Comparison of ENCODE assay signal across 18 cellular contexts in genomic region chr4:111798840-111799239, GRCh38.
A peak's percentile ranks its signal among the peaks of the same experiment; 100 is the strongest.
DNase-seq lines count a peak whose midpoint lies in the region; ATAC-seq, FAIRE-seq and TF ChIP-seq lines count a peak whose summit lies in the region.
"Had no signal": no experiment of that assay in that cellular context is flagged by ENCODE, and none has a peak within 500 bp of the region (broad histone marks: within the 10 kb centered on the region; RNA-seq: fewer than 3 reads in every experiment).

No MANE protein-coding gene starts in this region.

- CTCF ChIA-PET in A673 (lab: Charles Lee) (interaction anchor here (1.0 kb wide), 1 partner anchor 167 kb away, joined by 3 read pairs; no protein-coding TSS in a partner anchor), HCT116 (lab: Charles Lee) (no interaction called here), PC-3 (lab: Charles Lee) (no interaction called here)

- H2BK5ac ChIP-seq in neuronal stem cell (ENCODE audit: low read length) = no peak overlapping the region

- RAD21 ChIA-PET in HCT116 (lab: Charles Lee; ENCODE audit: low non-redundant PET in 1 of 2, low total read pairs in 2 of 2, uncharacterized antibody in 2 of 2, unreplicated experiment in 2 of 2) = no interaction called here

- H3K9ac ChIP-seq in HCT116 (ENCODE audit: low read length) (no peak overlapping the region), PC-3 (ENCODE audit: low read length) (no peak overlapping the region), neuronal stem cell (ENCODE audit: low read depth, low read length, poor library complexity) (no peak overlapping the region)

- ATAC-seq in HCT116 (peak; percentile 64), PC-3 (no peak), HG02798 (IDR thresholded peaks at IDR 0.05; ENCODE audit: poor library complexity, unreplicated experiment) (no peak)
- ATAC-seq: effector memory CD8-positive, alpha-beta T cell; right cardiac atrium; T-helper 17 cell; upper lobe of right lung had no signal

- H4K91ac ChIP-seq in neuronal stem cell (ENCODE audit: low read depth, low read length, poor library complexity) = no peak overlapping the region

- no peak overlapping the region for H3K4me2 ChIP-seq in HCT116 (ENCODE audit: low read length)
- no peak overlapping the region for H3K4me2 ChIP-seq in PC-3 (ENCODE audit: low read length)
- H3K4me2 ChIP-seq in neuronal stem cell (ENCODE audit: insufficient read depth, low read length, poor library complexity, severe bottlenecking) = no peak overlapping the region

- intact Hi-C loops in A673 (cut with micrococcal nuclease; ENCODE audit: unreplicated experiment) (loop anchor here (2.0 kb wide), 1 partner anchor 156 kb away; no protein-coding TSS in a partner anchor), HCT116 (cut with micrococcal nuclease) (loop anchor here (1.0 kb wide), 1 partner anchor 157 kb away; no protein-coding TSS in a partner anchor), PC-3 (cut with micrococcal nuclease) (no loop called here)

- H3F3A ChIP-seq in PC-3 (ENCODE audit: low read length, unreplicated experiment) = no peaks in the 10 kb centered on the region

- TF ChIP-seq CTCF in A673 (conservative IDR thresholded peaks at IDR 0.05; ENCODE audit: low read depth, low read length) = peak; percentile 60
- peak; percentile 24 to 50 (median 47); a peak in 5 of 6 replicates for TF ChIP-seq CTCF in HCT116 (IDR thresholded peaks at IDR 0.05 in 2 of 3, conservative IDR thresholded peaks at IDR 0.05 in 1 of 3; ENCODE audit: borderline replicate concordance in 1 of 3, insufficient read depth in 1 of 3, low read depth in 2 of 3, low read length in 2 of 3)
- TF ChIP-seq CTCF in PC-3 (conservative IDR thresholded peaks at IDR 0.05; ENCODE audit: low read depth, low read length) = peak; percentile 52

- H2BK12ac ChIP-seq in neuronal stem cell (ENCODE audit: low read length) = no peak overlapping the region

- H3K9me3 ChIP-seq in A673 (ENCODE audit: low read depth, low read length, poor library complexity, severe bottlenecking) (no peaks in the 10 kb centered on the region), HCT116 (ENCODE audit: control insufficient read depth in 1 of 2, insufficient read depth in 1 of 2, low read depth in 1 of 2, low read length in 2 of 2) (no peaks in the 10 kb centered on the region), PC-3 (ENCODE audit: low read length) (no peaks in the 10 kb centered on the region), neuronal stem cell (replicated peaks in 1 of 2; ENCODE audit: control insufficient read depth in 2 of 2, insufficient read depth in 1 of 2, low read depth in 1 of 2, low read length in 2 of 2) (no peaks in the 10 kb centered on the region)
- H3K9me3 ChIP-seq: Peyer's patch, upper lobe of right lung had no signal

- POLR2A ChIA-PET in A673 (lab: Charles Lee; ENCODE audit: low non-redundant PET) (no interaction called here), HCT116 (lab: Charles Lee) (no interaction called here), PC-3 (lab: Charles Lee; ENCODE audit: unreplicated experiment) (no interaction called here)

- H3K27me3 ChIP-seq in A673 (replicated peaks; ENCODE audit: insufficient read depth, low read depth, low read length, poor library complexity) (no peaks in the 10 kb centered on the region), HCT116 (ENCODE audit: insufficient read depth, low read length) (no peaks in the 10 kb centered on the region), PC-3 (ENCODE audit: low read length) (peaks cover 19% of the 10 kb centered on the region), neuronal stem cell (ENCODE audit: control insufficient read depth in 3 of 3, insufficient read depth in 3 of 3, low read depth in 1 of 3, low read length in 3 of 3) (no peaks in the 10 kb centered on the region)
- H3K27me3 ChIP-seq: Peyer's patch had no signal

- TF ChIP-seq POLR2A in HCT116 (IDR thresholded peaks at IDR 0.05; ENCODE audit: borderline replicate concordance, extremely low read depth, insufficient read depth, insufficient read length) = no peak

- H2AK5ac ChIP-seq in neuronal stem cell (ENCODE audit: low read depth, low read length) = no peak overlapping the region

- WGBS in neuronal stem cell (ENCODE audit: extremely low coverage in 2 of 2, insufficient read length in 2 of 2, insufficient replicate concordance in 1 of 2), 2 donors = no CpG with 5 or more reads among the region's 2 CpGs

- no peak overlapping the region for H2BK15ac ChIP-seq in neuronal stem cell (ENCODE audit: low read length)

- no peaks in the 10 kb centered on the region for H3K36me3 ChIP-seq in A673 (ENCODE audit: insufficient read depth, low read length, poor library complexity, severe bottlenecking)
- H3K36me3 ChIP-seq in HCT116 (ENCODE audit: control insufficient read depth in 1 of 2, insufficient read depth in 2 of 2, low read length in 2 of 2) = no peaks in the 10 kb centered on the region
- H3K36me3 ChIP-seq in PC-3 (ENCODE audit: low read depth, low read length) = no peaks in the 10 kb centered on the region
- H3K36me3 ChIP-seq in neuronal stem cell (replicated peaks in 1 of 2; ENCODE audit: control insufficient read depth in 2 of 2, insufficient read depth in 2 of 2, low read length in 2 of 2) = no peaks in the 10 kb centered on the region
- H3K36me3 ChIP-seq: Peyer's patch, upper lobe of right lung had no signal

- FAIRE-seq in frontal cortex (lab: Jason Lieb, UNC) = peak; percentile 3

- no peaks in the 10 kb centered on the region for H3K79me1 ChIP-seq in neuronal stem cell (ENCODE audit: low read depth, low read length)

- no peak overlapping the region for H3K23ac ChIP-seq in neuronal stem cell (ENCODE audit: low read depth, low read length, poor library complexity)

- no peak overlapping the region for H3K18ac ChIP-seq in neuronal stem cell (ENCODE audit: low read length)

- DNase-seq in A673 (ENCODE audit: low spot score) = peak; percentile 35
- no peak for DNase-seq in HCT116 (ENCODE audit: low read depth, low spot score)
- peak; percentile 19 for DNase-seq in PC-3
- DNase-seq in frontal cortex (ENCODE audit: low spot score in 2 of 2) = no peak
- no peak for DNase-seq in neuronal stem cell (ENCODE audit: low spot score)
- no peak for DNase-seq in dermis blood vessel endothelial cell
- no peak for DNase-seq in activated gamma-delta T cell treated with Interleukin-2 at 50 U/mL for 16 hours
- DNase-seq: activated CD4-positive, alpha-beta memory T cell treated with anti-CD3 and anti-CD28 coated beads for 36 hours; activated effector memory CD4-positive, alpha-beta T cell treated with Interleukin-2 at 50 U/mL for 16 hours; DND-41; effector memory CD8-positive, alpha-beta T cell; naive B cell; Peyer's patch; right cardiac atrium; stimulated activated CD4-positive, alpha-beta T cell treated with anti-CD3 and anti-CD28 coated beads, Interleukin-4, amount 100 ng/mL, for 1 hour; T-helper 17 cell; upper lobe of right lung had no signal

- no peak overlapping the region for H3K4me3 ChIP-seq in A673 (ENCODE audit: low read depth, low read length, poor library complexity, severe bottlenecking)
- H3K4me3 ChIP-seq in HCT116 (replicated peaks in 1 of 2; ENCODE audit: low read depth in 1 of 2, low read length in 2 of 2) = no peak overlapping the region
- no peak overlapping the region for H3K4me3 ChIP-seq in PC-3 (ENCODE audit: low read length)
- H3K4me3 ChIP-seq in neuronal stem cell (ENCODE audit: low read length in 2 of 2) = no peak overlapping the region
- H3K4me3 ChIP-seq: Peyer's patch, upper lobe of right lung had no signal

- H3K27ac ChIP-seq in A673 (ENCODE audit: low read depth, low read length, poor library complexity, severe bottlenecking) = no peak overlapping the region
- no peak overlapping the region for H3K27ac ChIP-seq in HCT116 (ENCODE audit: low read depth, low read length)
- H3K27ac ChIP-seq in PC-3 (ENCODE audit: low read length) = no peak overlapping the region
- no peak overlapping the region for H3K27ac ChIP-seq in neuronal stem cell (replicated peaks; ENCODE audit: low read length)
- H3K27ac ChIP-seq: Peyer's patch, upper lobe of right lung had no signal

- no TSS peak for BruUV-seq in A673 (replicated peaks; lab: Mats Ljungman, UMichigan)
- BruUV-seq in HCT116 (replicated peaks; lab: Mats Ljungman, UMichigan) = no TSS peak
- no TSS peak for BruUV-seq in PC-3 (replicated peaks; lab: Mats Ljungman, UMichigan)

- no peak overlapping the region for H4K8ac ChIP-seq in neuronal stem cell (ENCODE audit: low read depth, low read length)

- no peaks in the 10 kb centered on the region for H3K9me2 ChIP-seq in HCT116 (ENCODE audit: insufficient read depth)
- H3K9me2 ChIP-seq in PC-3 (replicated peaks; ENCODE audit: low read length) = no peaks in the 10 kb centered on the region

- H3K4me1 ChIP-seq in A673 (ENCODE audit: insufficient read depth, low read length, poor library complexity, severe bottlenecking) (peaks cover 45% of the 10 kb centered on the region), HCT116 (ENCODE audit: control insufficient read depth in 1 of 2, insufficient read depth in 2 of 2, low read length in 2 of 2) (no peaks in the 10 kb centered on the region), PC-3 (ENCODE audit: insufficient read depth, low read length) (no peaks in the 10 kb centered on the region), neuronal stem cell (ENCODE audit: control insufficient read depth in 2 of 2, insufficient read depth in 1 of 2, low read depth in 1 of 2, low read length in 2 of 2) (no peaks in the 10 kb centered on the region)
- H3K4me1 ChIP-seq: Peyer's patch, upper lobe of right lung had no signal

- H3K4ac ChIP-seq in neuronal stem cell (ENCODE audit: low read length) = no peak overlapping the region

- H3K79me2 ChIP-seq in HCT116 (ENCODE audit: insufficient read depth, low read length) (no peaks in the 10 kb centered on the region), PC-3 (ENCODE audit: low read length) (no peaks in the 10 kb centered on the region)

- peak; percentile 38; the same call in 1 of the 2 replicates for TF ChIP-seq RAD21 in HCT116 (IDR thresholded peaks at IDR 0.05; ENCODE audit: low read depth)

- no peaks in the 10 kb centered on the region for H4K20me1 ChIP-seq in HCT116 (ENCODE audit: insufficient read depth)
- H4K20me1 ChIP-seq in PC-3 (ENCODE audit: low read length) = no peaks in the 10 kb centered on the region

- no peak overlapping the region for H3K14ac ChIP-seq in neuronal stem cell (ENCODE audit: low read length)

- H2AFZ ChIP-seq in HCT116 (ENCODE audit: low read depth, low read length, poor library complexity, severe bottlenecking) = peak overlapping the region; percentile 52
- H2AFZ ChIP-seq in PC-3 (ENCODE audit: low read length) = no peak overlapping the region
- no peak overlapping the region for H2AFZ ChIP-seq in neuronal stem cell (ENCODE audit: low read length)

- H2BK120ac ChIP-seq in neuronal stem cell (ENCODE audit: low read depth, low read length) = no peak overlapping the region

Comparison
In these comparisons a context has a peak if more than half of its experiments do, and no peak if none do; other contexts are left out.
1. DNase-seq: peak in A673 (single experiment) and PC-3 (single experiment); none in HCT116 (single experiment), frontal cortex (0 of 2), neuronal stem cell (single experiment), dermis blood vessel endothelial cell (single experiment) and activated gamma-delta T cell treated with Interleukin-2 at 50 U/mL for 16 hours (single experiment).
2. Peak in every context shown above with its lines, with median percentiles within 50 percentile points of each other: CTCF ChIP-seq.